1 cellular context compared by ENCODE assay signal in the genomic region with DNA sequence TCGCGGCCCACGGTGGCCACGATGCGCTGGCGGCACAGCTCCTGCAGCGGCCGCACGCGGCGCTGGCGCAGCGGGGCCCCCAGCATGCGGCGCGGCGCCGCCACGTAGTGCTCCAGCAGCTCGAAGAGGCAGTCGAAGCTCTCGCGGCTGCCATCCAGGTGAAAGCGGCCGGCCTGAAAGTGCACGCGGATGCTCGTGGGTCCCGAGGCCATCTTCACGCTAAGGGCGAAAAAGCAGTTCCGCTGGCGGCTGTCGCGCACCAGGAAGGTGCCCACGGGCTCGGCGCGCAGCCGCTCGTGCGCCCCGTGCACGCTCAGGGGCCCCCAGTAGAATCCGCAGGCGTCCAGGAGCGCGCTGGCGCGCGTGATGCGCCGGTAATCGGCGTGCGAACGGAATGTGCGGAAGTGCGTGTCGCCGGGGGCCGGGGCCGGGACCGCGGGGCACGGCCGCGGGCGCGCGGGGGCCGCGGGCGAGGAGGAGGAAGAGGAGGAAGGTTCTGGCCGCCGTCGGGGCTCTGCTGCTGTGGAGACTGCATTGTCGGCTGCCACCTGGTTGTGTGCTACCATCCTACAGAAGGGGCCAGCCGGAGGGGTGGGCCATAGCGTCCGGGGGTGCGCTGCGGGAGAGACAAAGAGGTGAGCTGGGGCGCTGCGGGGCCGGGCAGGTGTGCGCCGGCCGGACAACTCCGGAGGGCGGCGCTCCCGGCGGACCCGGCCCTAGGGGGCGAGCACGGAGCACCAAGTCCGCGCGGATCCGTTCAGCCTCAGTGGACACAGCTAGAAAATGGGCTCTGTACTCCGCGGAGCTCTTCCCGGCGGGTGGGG.
TF ChIP-seq lines count a peak whose summit lies in the region.

No MANE protein-coding gene starts in this region.

TF ChIP-seq in K562, 482 proteins besides CTCF, POLR2A, EP300 and RAD21 (continued from another document and continues in another):
- no peak for TF ChIP-seq ZNF316 (IDR thresholded peaks at IDR 0.05)
- peak; percentile 87 for TF ChIP-seq STAG1 (CRISPR knock-in tag; IDR thresholded peaks at IDR 0.05; ENCODE audit: borderline replicate concordance)
- TF ChIP-seq ZNF785 (CRISPR knock-in tag; IDR thresholded peaks at IDR 0.05) = no peak
- TF ChIP-seq TAF9B (IDR thresholded peaks at IDR 0.05; ENCODE audit: partially characterized antibody) = no peak
- TF ChIP-seq CBFB (CRISPR knock-in tag; IDR thresholded peaks at IDR 0.05) = no peak; the same call in 1 of the 2 replicates
- 0 out of 2 replicates have a peak, but pooled peaks have one; percentile 52 for TF ChIP-seq CAMTA2 (CRISPR knock-in tag; conservative IDR thresholded peaks at IDR 0.05)
- TF ChIP-seq SMAD3 (CRISPR knock-in tag; conservative IDR thresholded peaks at IDR 0.05) = no peak
- TF ChIP-seq, protein P1, sequence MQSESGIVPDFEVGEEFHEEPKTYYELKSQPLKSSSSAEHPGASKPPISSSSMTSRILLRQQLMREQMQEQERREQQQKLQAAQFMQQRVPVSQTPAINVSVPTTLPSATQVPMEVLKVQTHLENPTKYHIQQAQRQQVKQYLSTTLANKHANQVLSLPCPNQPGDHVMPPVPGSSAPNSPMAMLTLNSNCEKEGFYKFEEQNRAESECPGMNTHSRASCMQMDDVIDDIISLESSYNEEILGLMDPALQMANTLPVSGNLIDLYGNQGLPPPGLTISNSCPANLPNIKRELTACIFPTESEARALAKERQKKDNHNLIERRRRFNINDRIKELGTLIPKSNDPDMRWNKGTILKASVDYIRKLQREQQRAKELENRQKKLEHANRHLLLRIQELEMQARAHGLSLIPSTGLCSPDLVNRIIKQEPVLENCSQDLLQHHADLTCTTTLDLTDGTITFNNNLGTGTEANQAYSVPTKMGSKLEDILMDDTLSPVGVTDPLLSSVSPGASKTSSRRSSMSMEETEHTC (IDR thresholded peaks at IDR 0.05) = no peak
- no peak for TF ChIP-seq ZFP30 (CRISPR knock-in tag; IDR thresholded peaks at IDR 0.05; ENCODE audit: borderline replicate concordance)
- no peak for TF ChIP-seq SMARCC2 (IDR thresholded peaks at IDR 0.05; ENCODE audit: low read depth)
- TF ChIP-seq KAT7 (CRISPR knock-in tag; IDR thresholded peaks at IDR 0.05; ENCODE audit: borderline replicate concordance) = peak; percentile 86
- no peak for TF ChIP-seq ZNF239 (CRISPR knock-in tag; IDR thresholded peaks at IDR 0.05)
- peak; percentile 74 for TF ChIP-seq SMAD4 (CRISPR knock-in tag; conservative IDR thresholded peaks at IDR 0.05)
- no peak for TF ChIP-seq HNRNPK (IDR thresholded peaks at IDR 0.05; ENCODE audit: low read depth, low read length, poor library complexity, severe bottlenecking)
- TF ChIP-seq KLF16 (IDR thresholded peaks at IDR 0.05) = no peak
- no peak; the same call in 1 of the 2 replicates for TF ChIP-seq ZNF589 (CRISPR knock-in tag; IDR thresholded peaks at IDR 0.05; ENCODE audit: low read depth)
- no peak for TF ChIP-seq ASH1L (IDR thresholded peaks at IDR 0.05; ENCODE audit: borderline replicate concordance, low read depth, partially characterized antibody)
- no peak for TF ChIP-seq LEF1 (IDR thresholded peaks at IDR 0.05)
- TF ChIP-seq, protein P2, sequence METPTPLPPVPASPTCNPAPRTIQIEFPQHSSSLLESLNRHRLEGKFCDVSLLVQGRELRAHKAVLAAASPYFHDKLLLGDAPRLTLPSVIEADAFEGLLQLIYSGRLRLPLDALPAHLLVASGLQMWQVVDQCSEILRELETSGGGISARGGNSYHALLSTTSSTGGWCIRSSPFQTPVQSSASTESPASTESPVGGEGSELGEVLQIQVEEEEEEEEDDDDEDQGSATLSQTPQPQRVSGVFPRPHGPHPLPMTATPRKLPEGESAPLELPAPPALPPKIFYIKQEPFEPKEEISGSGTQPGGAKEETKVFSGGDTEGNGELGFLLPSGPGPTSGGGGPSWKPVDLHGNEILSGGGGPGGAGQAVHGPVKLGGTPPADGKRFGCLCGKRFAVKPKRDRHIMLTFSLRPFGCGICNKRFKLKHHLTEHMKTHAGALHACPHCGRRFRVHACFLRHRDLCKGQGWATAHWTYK (CRISPR knock-in tag; IDR thresholded peaks at IDR 0.05) = 0 out of 2 replicates have a peak, but pooled peaks have one; percentile 60
- TF ChIP-seq POLR2G (IDR thresholded peaks at IDR 0.05; ENCODE audit: low read depth, low read length) = peak; percentile 61
- TF ChIP-seq, protein P3, sequence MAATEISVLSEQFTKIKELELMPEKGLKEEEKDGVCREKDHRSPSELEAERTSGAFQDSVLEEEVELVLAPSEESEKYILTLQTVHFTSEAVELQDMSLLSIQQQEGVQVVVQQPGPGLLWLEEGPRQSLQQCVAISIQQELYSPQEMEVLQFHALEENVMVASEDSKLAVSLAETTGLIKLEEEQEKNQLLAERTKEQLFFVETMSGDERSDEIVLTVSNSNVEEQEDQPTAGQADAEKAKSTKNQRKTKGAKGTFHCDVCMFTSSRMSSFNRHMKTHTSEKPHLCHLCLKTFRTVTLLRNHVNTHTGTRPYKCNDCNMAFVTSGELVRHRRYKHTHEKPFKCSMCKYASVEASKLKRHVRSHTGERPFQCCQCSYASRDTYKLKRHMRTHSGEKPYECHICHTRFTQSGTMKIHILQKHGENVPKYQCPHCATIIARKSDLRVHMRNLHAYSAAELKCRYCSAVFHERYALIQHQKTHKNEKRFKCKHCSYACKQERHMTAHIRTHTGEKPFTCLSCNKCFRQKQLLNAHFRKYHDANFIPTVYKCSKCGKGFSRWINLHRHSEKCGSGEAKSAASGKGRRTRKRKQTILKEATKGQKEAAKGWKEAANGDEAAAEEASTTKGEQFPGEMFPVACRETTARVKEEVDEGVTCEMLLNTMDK (IDR thresholded peaks at IDR 0.05; ENCODE audit: borderline replicate concordance, insufficient read depth, low read depth, low read length, poor library complexity, severe bottlenecking) = peak; percentile 88
- TF ChIP-seq CCAR2 (IDR thresholded peaks at IDR 0.05; ENCODE audit: low read depth, low read length) = no peak
- no peak for TF ChIP-seq ZNF75A (CRISPR knock-in tag; IDR thresholded peaks at IDR 0.05)
- TF ChIP-seq BMI1 (IDR thresholded peaks at IDR 0.05; ENCODE audit: low read length) = no peak
- no peak for TF ChIP-seq ZNF12 (CRISPR knock-in tag; IDR thresholded peaks at IDR 0.05)
- TF ChIP-seq CCNT2 (IDR thresholded peaks at IDR 0.05; ENCODE audit: borderline replicate concordance, extremely low read depth, insufficient read length, low read depth, low read length) = peak; percentile 79
- peak; percentile 18; the same call in 1 of the 2 replicates for TF ChIP-seq TOE1 (IDR thresholded peaks at IDR 0.05; ENCODE audit: borderline replicate concordance)
- peak; percentile 99 for TF ChIP-seq TOE1 (CRISPR knock-in tag; IDR thresholded peaks at IDR 0.05; ENCODE audit: borderline replicate concordance, low read depth)
- no peak for TF ChIP-seq ZNF717 (CRISPR knock-in tag; IDR thresholded peaks at IDR 0.05)
- peak; percentile 70 for TF ChIP-seq SAP30 (IDR thresholded peaks at IDR 0.05; ENCODE audit: borderline replicate concordance, insufficient read depth, low read depth, low read length, poor library complexity, severe bottlenecking)
- peak; percentile 100 for TF ChIP-seq FOXP1 (CRISPR knock-in tag; IDR thresholded peaks at IDR 0.05)
- TF ChIP-seq, protein P4, sequence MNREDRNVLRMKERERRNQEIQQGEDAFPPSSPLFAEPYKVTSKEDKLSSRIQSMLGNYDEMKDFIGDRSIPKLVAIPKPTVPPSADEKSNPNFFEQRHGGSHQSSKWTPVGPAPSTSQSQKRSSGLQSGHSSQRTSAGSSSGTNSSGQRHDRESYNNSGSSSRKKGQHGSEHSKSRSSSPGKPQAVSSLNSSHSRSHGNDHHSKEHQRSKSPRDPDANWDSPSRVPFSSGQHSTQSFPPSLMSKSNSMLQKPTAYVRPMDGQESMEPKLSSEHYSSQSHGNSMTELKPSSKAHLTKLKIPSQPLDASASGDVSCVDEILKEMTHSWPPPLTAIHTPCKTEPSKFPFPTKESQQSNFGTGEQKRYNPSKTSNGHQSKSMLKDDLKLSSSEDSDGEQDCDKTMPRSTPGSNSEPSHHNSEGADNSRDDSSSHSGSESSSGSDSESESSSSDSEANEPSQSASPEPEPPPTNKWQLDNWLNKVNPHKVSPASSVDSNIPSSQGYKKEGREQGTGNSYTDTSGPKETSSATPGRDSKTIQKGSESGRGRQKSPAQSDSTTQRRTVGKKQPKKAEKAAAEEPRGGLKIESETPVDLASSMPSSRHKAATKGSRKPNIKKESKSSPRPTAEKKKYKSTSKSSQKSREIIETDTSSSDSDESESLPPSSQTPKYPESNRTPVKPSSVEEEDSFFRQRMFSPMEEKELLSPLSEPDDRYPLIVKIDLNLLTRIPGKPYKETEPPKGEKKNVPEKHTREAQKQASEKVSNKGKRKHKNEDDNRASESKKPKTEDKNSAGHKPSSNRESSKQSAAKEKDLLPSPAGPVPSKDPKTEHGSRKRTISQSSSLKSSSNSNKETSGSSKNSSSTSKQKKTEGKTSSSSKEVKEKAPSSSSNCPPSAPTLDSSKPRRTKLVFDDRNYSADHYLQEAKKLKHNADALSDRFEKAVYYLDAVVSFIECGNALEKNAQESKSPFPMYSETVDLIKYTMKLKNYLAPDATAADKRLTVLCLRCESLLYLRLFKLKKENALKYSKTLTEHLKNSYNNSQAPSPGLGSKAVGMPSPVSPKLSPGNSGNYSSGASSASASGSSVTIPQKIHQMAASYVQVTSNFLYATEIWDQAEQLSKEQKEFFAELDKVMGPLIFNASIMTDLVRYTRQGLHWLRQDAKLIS (CRISPR knock-in tag; IDR thresholded peaks at IDR 0.05) = peak; percentile 39; the same call in 1 of the 2 replicates
- TF ChIP-seq, protein P5, sequence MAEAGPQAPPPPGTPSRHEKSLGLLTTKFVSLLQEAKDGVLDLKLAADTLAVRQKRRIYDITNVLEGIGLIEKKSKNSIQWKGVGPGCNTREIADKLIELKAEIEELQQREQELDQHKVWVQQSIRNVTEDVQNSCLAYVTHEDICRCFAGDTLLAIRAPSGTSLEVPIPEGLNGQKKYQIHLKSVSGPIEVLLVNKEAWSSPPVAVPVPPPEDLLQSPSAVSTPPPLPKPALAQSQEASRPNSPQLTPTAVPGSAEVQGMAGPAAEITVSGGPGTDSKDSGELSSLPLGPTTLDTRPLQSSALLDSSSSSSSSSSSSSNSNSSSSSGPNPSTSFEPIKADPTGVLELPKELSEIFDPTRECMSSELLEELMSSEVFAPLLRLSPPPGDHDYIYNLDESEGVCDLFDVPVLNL (CRISPR knock-in tag; IDR thresholded peaks at IDR 0.05; ENCODE audit: low read depth) = peak; percentile 86; the same call in 1 of the 2 replicates
- no peak for TF ChIP-seq FOS (IDR thresholded peaks at IDR 0.05; ENCODE audit: extremely low read depth, insufficient read length)
- TF ChIP-seq ZBTB8A (IDR thresholded peaks at IDR 0.05; ENCODE audit: partially characterized antibody) = no peak
- TF ChIP-seq, protein P6, sequence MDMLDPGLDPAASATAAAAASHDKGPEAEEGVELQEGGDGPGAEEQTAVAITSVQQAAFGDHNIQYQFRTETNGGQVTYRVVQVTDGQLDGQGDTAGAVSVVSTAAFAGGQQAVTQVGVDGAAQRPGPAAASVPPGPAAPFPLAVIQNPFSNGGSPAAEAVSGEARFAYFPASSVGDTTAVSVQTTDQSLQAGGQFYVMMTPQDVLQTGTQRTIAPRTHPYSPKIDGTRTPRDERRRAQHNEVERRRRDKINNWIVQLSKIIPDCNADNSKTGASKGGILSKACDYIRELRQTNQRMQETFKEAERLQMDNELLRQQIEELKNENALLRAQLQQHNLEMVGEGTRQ (CRISPR knock-in tag; IDR thresholded peaks at IDR 0.05) = no peak
- TF ChIP-seq CSDE1 (IDR thresholded peaks at IDR 0.05) = no peak
- TF ChIP-seq, protein P7, sequence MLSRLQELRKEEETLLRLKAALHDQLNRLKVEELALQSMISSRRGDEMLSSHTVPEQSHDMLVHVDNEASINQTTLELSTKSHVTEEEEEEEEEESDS (CRISPR knock-in tag; IDR thresholded peaks at IDR 0.05) = no peak
- no peak for TF ChIP-seq TARDBP (IDR thresholded peaks at IDR 0.05)
- no peak for TF ChIP-seq ZNF507 (tag; conservative IDR thresholded peaks at IDR 0.05)
- TF ChIP-seq, protein P8, sequence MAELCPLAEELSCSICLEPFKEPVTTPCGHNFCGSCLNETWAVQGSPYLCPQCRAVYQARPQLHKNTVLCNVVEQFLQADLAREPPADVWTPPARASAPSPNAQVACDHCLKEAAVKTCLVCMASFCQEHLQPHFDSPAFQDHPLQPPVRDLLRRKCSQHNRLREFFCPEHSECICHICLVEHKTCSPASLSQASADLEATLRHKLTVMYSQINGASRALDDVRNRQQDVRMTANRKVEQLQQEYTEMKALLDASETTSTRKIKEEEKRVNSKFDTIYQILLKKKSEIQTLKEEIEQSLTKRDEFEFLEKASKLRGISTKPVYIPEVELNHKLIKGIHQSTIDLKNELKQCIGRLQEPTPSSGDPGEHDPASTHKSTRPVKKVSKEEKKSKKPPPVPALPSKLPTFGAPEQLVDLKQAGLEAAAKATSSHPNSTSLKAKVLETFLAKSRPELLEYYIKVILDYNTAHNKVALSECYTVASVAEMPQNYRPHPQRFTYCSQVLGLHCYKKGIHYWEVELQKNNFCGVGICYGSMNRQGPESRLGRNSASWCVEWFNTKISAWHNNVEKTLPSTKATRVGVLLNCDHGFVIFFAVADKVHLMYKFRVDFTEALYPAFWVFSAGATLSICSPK (IDR thresholded peaks at IDR 0.05; ENCODE audit: borderline replicate concordance) = no peak
- TF ChIP-seq, protein P9, sequence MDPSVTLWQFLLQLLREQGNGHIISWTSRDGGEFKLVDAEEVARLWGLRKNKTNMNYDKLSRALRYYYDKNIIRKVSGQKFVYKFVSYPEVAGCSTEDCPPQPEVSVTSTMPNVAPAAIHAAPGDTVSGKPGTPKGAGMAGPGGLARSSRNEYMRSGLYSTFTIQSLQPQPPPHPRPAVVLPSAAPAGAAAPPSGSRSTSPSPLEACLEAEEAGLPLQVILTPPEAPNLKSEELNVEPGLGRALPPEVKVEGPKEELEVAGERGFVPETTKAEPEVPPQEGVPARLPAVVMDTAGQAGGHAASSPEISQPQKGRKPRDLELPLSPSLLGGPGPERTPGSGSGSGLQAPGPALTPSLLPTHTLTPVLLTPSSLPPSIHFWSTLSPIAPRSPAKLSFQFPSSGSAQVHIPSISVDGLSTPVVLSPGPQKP (CRISPR knock-in tag; IDR thresholded peaks at IDR 0.05) = peak; percentile 77; the same call in 1 of the 2 replicates
- TF ChIP-seq, protein P10, sequence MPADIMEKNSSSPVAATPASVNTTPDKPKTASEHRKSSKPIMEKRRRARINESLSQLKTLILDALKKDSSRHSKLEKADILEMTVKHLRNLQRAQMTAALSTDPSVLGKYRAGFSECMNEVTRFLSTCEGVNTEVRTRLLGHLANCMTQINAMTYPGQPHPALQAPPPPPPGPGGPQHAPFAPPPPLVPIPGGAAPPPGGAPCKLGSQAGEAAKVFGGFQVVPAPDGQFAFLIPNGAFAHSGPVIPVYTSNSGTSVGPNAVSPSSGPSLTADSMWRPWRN (IDR thresholded peaks at IDR 0.05; ENCODE audit: low read depth) = no peak
